1 cellular context compared by ENCODE assay signal in the genomic region with DNA sequence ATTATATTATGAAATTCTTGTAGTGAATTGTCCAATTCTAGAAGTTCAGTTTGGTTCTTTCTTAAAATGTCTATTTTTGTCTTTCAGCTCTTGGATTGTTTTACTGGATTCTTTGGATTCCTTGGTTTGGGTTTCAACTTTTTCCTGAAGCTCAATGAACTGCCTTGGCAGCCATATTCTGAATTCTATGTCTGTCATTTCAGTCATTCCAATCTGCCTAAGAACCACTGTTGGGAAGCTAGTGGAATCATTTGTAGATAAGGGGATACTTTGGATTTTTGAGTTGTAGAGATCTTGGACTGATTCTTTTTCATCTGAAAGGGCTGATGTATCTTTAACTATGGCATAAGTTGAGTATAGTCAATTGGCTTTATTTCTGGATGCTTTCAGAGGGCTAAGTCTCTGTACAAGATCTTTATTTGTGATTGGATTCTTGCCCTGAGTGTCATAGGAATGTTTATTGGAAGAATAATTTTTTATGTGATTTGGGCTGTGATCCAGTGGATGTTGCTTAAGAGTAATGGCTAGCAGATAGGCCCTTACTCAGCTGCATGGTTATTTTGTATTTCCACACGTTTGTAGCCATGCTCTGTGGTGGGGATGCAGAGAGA.
TF ChIP-seq lines count a peak whose summit lies in the region.

No MANE protein-coding gene starts in this region.

TF ChIP-seq in IMR-90, 13 proteins besides CTCF, POLR2A, EP300 and RAD21:
- TF ChIP-seq MAZ (IDR thresholded peaks at IDR 0.05; ENCODE audit: borderline replicate concordance, low read depth, low read length) (no peak), RFX5 (IDR thresholded peaks at IDR 0.05; ENCODE audit: low read depth, low read length) (no peak), CEBPB (IDR thresholded peaks at IDR 0.05; ENCODE audit: low read depth, low read length) (peak; percentile 81), FOS (IDR thresholded peaks at IDR 0.05; ENCODE audit: low read depth, low read length) (no peak), BHLHE40 (IDR thresholded peaks at IDR 0.05; ENCODE audit: low read depth, low read length) (no peak), SMC3 (IDR thresholded peaks at IDR 0.05; ENCODE audit: low read depth, low read length) (no peak), CHD1 (IDR thresholded peaks at IDR 0.05; ENCODE audit: low read depth, low read length) (no peak), MAFK (IDR thresholded peaks at IDR 0.05; ENCODE audit: low read depth, low read length) (no peak), MXI1 (IDR thresholded peaks at IDR 0.05; ENCODE audit: borderline replicate concordance, low read depth, low read length) (0 out of 2 replicates have a peak, but pooled peaks have one; percentile 17), NFE2L2 (IDR thresholded peaks at IDR 0.05; ENCODE audit: low read depth, low read length) (no peak)
- TF ChIP-seq, protein P1, sequence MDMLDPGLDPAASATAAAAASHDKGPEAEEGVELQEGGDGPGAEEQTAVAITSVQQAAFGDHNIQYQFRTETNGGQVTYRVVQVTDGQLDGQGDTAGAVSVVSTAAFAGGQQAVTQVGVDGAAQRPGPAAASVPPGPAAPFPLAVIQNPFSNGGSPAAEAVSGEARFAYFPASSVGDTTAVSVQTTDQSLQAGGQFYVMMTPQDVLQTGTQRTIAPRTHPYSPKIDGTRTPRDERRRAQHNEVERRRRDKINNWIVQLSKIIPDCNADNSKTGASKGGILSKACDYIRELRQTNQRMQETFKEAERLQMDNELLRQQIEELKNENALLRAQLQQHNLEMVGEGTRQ (IDR thresholded peaks at IDR 0.05; ENCODE audit: low read depth, low read length): no peak
- TF ChIP-seq, protein P2, sequence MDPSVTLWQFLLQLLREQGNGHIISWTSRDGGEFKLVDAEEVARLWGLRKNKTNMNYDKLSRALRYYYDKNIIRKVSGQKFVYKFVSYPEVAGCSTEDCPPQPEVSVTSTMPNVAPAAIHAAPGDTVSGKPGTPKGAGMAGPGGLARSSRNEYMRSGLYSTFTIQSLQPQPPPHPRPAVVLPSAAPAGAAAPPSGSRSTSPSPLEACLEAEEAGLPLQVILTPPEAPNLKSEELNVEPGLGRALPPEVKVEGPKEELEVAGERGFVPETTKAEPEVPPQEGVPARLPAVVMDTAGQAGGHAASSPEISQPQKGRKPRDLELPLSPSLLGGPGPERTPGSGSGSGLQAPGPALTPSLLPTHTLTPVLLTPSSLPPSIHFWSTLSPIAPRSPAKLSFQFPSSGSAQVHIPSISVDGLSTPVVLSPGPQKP (IDR thresholded peaks at IDR 0.05; ENCODE audit: borderline replicate concordance, low read depth, low read length): no peak
